Comparison of ENCODE assay signal across 6 cellular contexts in genomic region chrX:48956728-48957414, GRCh38. TPM values are rescaled to one million over a fixed set of nuclear protein-coding genes. Genes with fewer than 3 reads are reported as not detected.
A peak's percentile ranks its signal among the peaks of the same experiment; 100 is the strongest.
DNase-seq lines count a peak whose midpoint lies in the region; ATAC-seq lines count a peak whose summit lies in the region.

No MANE protein-coding gene starts in this region.

- H3K4me3 ChIP-seq in aorta (ENCODE audit: low read length in 2 of 2): peak overlapping the region; percentile 61 to 67

- H3K27me3 ChIP-seq in aorta (ENCODE audit: control insufficient read depth in 1 of 2, insufficient read depth in 2 of 2, low read length in 1 of 2): no peaks in the 10 kb centered on the region

- intact Hi-C loops in aorta (cut with DNase I): loop anchor here in 1 of 2 donors (5.0 kb wide), 2 partner anchors 40 to 85 kb away; partner anchors contain the start of genes PIM2 and TFE3

- H3K4me1 ChIP-seq in aorta (ENCODE audit: control insufficient read depth in 1 of 2, insufficient read depth in 2 of 2, low read length in 2 of 2): peaks cover 0 to 2% of the 10 kb centered on the region in 2 donors

- DNase-seq in activated effector memory CD4-positive, alpha-beta T cell treated with Interleukin-2 at 50 U/mL for 16 hours: peak; percentile 32
- peak; percentile 14 for DNase-seq in left kidney (ENCODE audit: low read depth, low spot score)
- peak; percentile 56 to 81 for DNase-seq in aorta
- no peak for DNase-seq in NCI-H1048 (lab: John Stamatoyannopoulos, UW)
- no peak for DNase-seq in NCI-H1436 (lab: John Stamatoyannopoulos, UW)

- 1 to 44% methylated on average over 49 to 61 of the region's 61 CpGs for WGBS in aorta, 2 donors

- ATAC-seq in HG03432 (IDR thresholded peaks at IDR 0.05; ENCODE audit: unreplicated experiment) (peak; percentile 12), aorta (ENCODE audit: low FRiP score) (no peak)

- H3K36me3 ChIP-seq in aorta (ENCODE audit: control insufficient read depth in 1 of 2, insufficient read depth in 2 of 2, low read length in 1 of 2): no peaks in the 10 kb centered on the region

- H3K9me3 ChIP-seq in aorta (ENCODE audit: control insufficient read depth, low read length): no peaks in the 10 kb centered on the region

- peak overlapping the region; percentile 30 to 46 for H3K27ac ChIP-seq in aorta (ENCODE audit: low read depth in 1 of 2, low read length in 2 of 2)

RNA-seq across cellular contexts. Expression of gene OTUD5, which starts 0.5 kb away (rescaled TPM):
- 10 to 100 TPM; 37.4 to 47.5 TPM for total RNA-seq in aorta
- 10 to 100 TPM; 26.4 to 50.6 TPM for polyA plus RNA-seq in aorta

RNA-seq across cellular contexts. Expression of gene KCND1, which starts 14.8 kb away (rescaled TPM):
- 1 to 10 TPM; 3.4 to 4.8 TPM for total RNA-seq in aorta
- polyA plus RNA-seq in aorta: 1 to 10 TPM in 1 of 2 donors, under 1 TPM in 1; 0.88 to 2.8 TPM

RNA-seq across cellular contexts. Expression of gene PIM2, which starts 38.0 kb away (rescaled TPM):
- 1 to 10 TPM; 8.1 to 9.2 TPM for total RNA-seq in aorta
- polyA plus RNA-seq in aorta: 1 to 10 TPM; 3.6 to 5.1 TPM

RNA-seq across cellular contexts. Expression of gene GRIPAP1, which starts 45.2 kb away (rescaled TPM):
- 10 to 100 TPM; 46.1 to 53.7 TPM for total RNA-seq in aorta
- 10 to 100 TPM; 17.3 to 37.2 TPM for polyA plus RNA-seq in aorta

RNA-seq across cellular contexts. Expression of gene SLC35A2, which starts 45.4 kb away (rescaled TPM):
- total RNA-seq in aorta: 10 to 100 TPM; 14.2 to 18.3 TPM
- 10 to 100 TPM in 1 of 2 donors, 1 to 10 TPM in 1; 5.0 to 18.6 TPM for polyA plus RNA-seq in aorta

Comparison
In these comparisons a context has a peak if more than half of its experiments do, and no peak if none do; other contexts are left out.
1. DNase-seq: peak in activated effector memory CD4-positive, alpha-beta T cell treated with Interleukin-2 at 50 U/mL for 16 hours (single experiment), left kidney (single experiment) and aorta (2 of 2); none in NCI-H1048 (single experiment) and NCI-H1436 (single experiment).